ENCODE assay signal across 12 cellular contexts in the genomic region with DNA sequence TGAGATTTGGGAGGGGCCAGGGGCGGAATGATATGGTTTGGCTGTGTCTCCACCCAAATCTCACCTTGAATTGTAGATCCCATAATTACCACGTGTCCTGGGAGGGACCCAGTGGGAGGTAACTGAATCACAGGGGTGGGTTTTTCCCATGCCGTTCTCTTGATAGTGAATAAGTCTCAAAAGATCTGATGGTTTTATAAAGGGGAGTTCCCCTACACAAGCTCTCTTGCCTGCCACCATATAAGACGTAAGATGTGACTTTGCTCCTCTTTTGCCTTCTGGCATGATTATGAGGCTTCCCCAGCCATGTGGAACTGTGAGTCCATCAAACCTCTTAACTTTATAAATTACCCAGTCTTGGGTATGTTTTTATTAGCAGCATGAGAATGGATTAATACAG. TPM values are rescaled to one million over a fixed set of nuclear protein-coding genes. Genes with fewer than 3 reads are reported as not detected.
A peak's percentile ranks its signal among the peaks of the same experiment; 100 is the strongest.
DNase-seq lines count a peak whose midpoint lies in the region; ATAC-seq and TF ChIP-seq lines count a peak whose summit lies in the region.
"Not testable (repeated sequence)": the region's sequence is repeated elsewhere in the genome, so short reads cannot be mapped to it uniquely, and the experiment has no call there.
"Had no signal": no experiment of that assay in that cellular context is flagged by ENCODE, and none has a peak within 500 bp of the region (broad histone marks: within the 10 kb centered on the region; RNA-seq: fewer than 3 reads in every experiment).

No MANE protein-coding gene starts in this region.

- H3K9me2 ChIP-seq in Karpas-422 (replicated peaks; ENCODE audit: insufficient read depth, low read length) = not testable (repeated sequence)

- TF ChIP-seq CTCF in natural killer cell (IDR thresholded peaks at IDR 0.05) = not testable (repeated sequence)

- H3K79me2 ChIP-seq in Karpas-422 (ENCODE audit: low read length) = peaks cover 12% of the 10 kb centered on the region

- H3K36me3 Mint-ChIP-seq in CD8-positive, alpha-beta memory T cell = peaks cover 10 to 29% (median 16%) of the 10 kb centered on the region in 3 donors
- H3K36me3 Mint-ChIP-seq in activated CD8-positive, alpha-beta T cell treated with anti-CD3 and anti-CD28 coated beads, Interleukin-2, amount 10 ng/mL, durations not matched to agents 7 days and 5 days (ENCODE audit: low read depth) = peaks cover 34% of the 10 kb centered on the region
- H3K36me3 Mint-ChIP-seq in activated T-helper 17 cell treated with anti-CD3 and anti-CD28 coated beads, Interleukin-2, amount 50 U/mL, for 72 hours (ENCODE audit: low read depth) = peaks cover 32% of the 10 kb centered on the region
- peaks cover 28% of the 10 kb centered on the region for H3K36me3 Mint-ChIP-seq in activated naive CD8-positive, alpha-beta T cell treated with anti-CD3 and anti-CD28 coated beads, Interleukin-2, amount 50 U/mL, for 24 hours (ENCODE audit: low read depth)
- H3K36me3 Mint-ChIP-seq in natural killer cell = not testable (repeated sequence)
- H3K36me3 Mint-ChIP-seq in stimulated activated naive CD8-positive, alpha-beta T cell treated with anti-CD3 and anti-CD28 coated beads, Interleukin-15, Interleukin-2, amounts not matched to agents 100 ng/mL and 50 ng/mL, for 24 hours (ENCODE audit: low read depth) = peaks cover 13% of the 10 kb centered on the region

- peaks cover 17 to 36% (median 23%) of the 10 kb centered on the region in 3 donors for H3K4me1 Mint-ChIP-seq in CD8-positive, alpha-beta memory T cell
- peaks cover 18% of the 10 kb centered on the region for H3K4me1 Mint-ChIP-seq in activated CD8-positive, alpha-beta T cell treated with anti-CD3 and anti-CD28 coated beads, Interleukin-2, amount 10 ng/mL, durations not matched to agents 7 days and 5 days (ENCODE audit: low read depth)
- peaks cover 25% of the 10 kb centered on the region for H3K4me1 Mint-ChIP-seq in activated T-helper 17 cell treated with anti-CD3 and anti-CD28 coated beads, Interleukin-2, amount 50 U/mL, for 72 hours
- H3K4me1 Mint-ChIP-seq in activated naive CD8-positive, alpha-beta T cell treated with anti-CD3 and anti-CD28 coated beads, Interleukin-2, amount 50 U/mL, for 24 hours = peaks cover 20% of the 10 kb centered on the region
- H3K4me1 Mint-ChIP-seq in natural killer cell = peaks cover 31 to 42% of the 10 kb centered on the region in 2 donors
- peaks cover 18% of the 10 kb centered on the region for H3K4me1 Mint-ChIP-seq in stimulated activated naive CD8-positive, alpha-beta T cell treated with anti-CD3 and anti-CD28 coated beads, Interleukin-15, Interleukin-2, amounts not matched to agents 100 ng/mL and 50 ng/mL, for 24 hours (ENCODE audit: low read depth)

- CTCF ChIA-PET in CD8-positive, alpha-beta memory T cell (lab: Charles Lee) = not testable (repeated sequence)
- CTCF ChIA-PET in activated CD8-positive, alpha-beta T cell treated with anti-CD3 and anti-CD28 coated beads, Interleukin-2, amount 10 ng/mL, durations not matched to agents 7 days and 5 days (lab: Charles Lee) = interaction anchor here (1.6 kb wide), 1 partner anchor 120 kb away, joined by 4 read pairs; no protein-coding TSS in a partner anchor

- H3K27ac Mint-ChIP-seq in CD8-positive, alpha-beta memory T cell = peak overlapping the region in 1 of 8 donors; percentile 80
- H3K27ac Mint-ChIP-seq in activated CD8-positive, alpha-beta T cell treated with anti-CD3 and anti-CD28 coated beads, Interleukin-2, amount 10 ng/mL, durations not matched to agents 7 days and 5 days = peak overlapping the region; percentile 14
- H3K27ac Mint-ChIP-seq in activated T-helper 17 cell treated with anti-CD3 and anti-CD28 coated beads, Interleukin-2, amount 50 U/mL, for 72 hours = peak overlapping the region; percentile 87
- H3K27ac Mint-ChIP-seq in activated naive CD8-positive, alpha-beta T cell treated with anti-CD3 and anti-CD28 coated beads, Interleukin-2, amount 50 U/mL, for 24 hours = not testable (repeated sequence)
- peak overlapping the region in 1 of 2 donors; percentile 71 for H3K27ac Mint-ChIP-seq in natural killer cell
- H3K27ac Mint-ChIP-seq in stimulated activated naive CD8-positive, alpha-beta T cell treated with anti-CD3 and anti-CD28 coated beads, Interleukin-15, Interleukin-2, amounts not matched to agents 100 ng/mL and 50 ng/mL, for 24 hours = peak overlapping the region; percentile 5

- peaks cover 0 to 20% (median 11%) of the 10 kb centered on the region in 5 donors for H3K9me3 Mint-ChIP-seq in CD8-positive, alpha-beta memory T cell
- peaks cover 21% of the 10 kb centered on the region for H3K9me3 Mint-ChIP-seq in activated CD8-positive, alpha-beta T cell treated with anti-CD3 and anti-CD28 coated beads, Interleukin-2, amount 10 ng/mL, durations not matched to agents 7 days and 5 days (ENCODE audit: insufficient read depth)
- peaks cover 10% of the 10 kb centered on the region for H3K9me3 Mint-ChIP-seq in activated T-helper 17 cell treated with anti-CD3 and anti-CD28 coated beads, Interleukin-2, amount 50 U/mL, for 72 hours
- peaks cover 35% of the 10 kb centered on the region for H3K9me3 Mint-ChIP-seq in activated naive CD8-positive, alpha-beta T cell treated with anti-CD3 and anti-CD28 coated beads, Interleukin-2, amount 50 U/mL, for 24 hours
- H3K9me3 Mint-ChIP-seq in natural killer cell = not testable (repeated sequence)
- H3K9me3 Mint-ChIP-seq in stimulated activated naive CD8-positive, alpha-beta T cell treated with anti-CD3 and anti-CD28 coated beads, Interleukin-15, Interleukin-2, amounts not matched to agents 100 ng/mL and 50 ng/mL, for 24 hours = peaks cover 22% of the 10 kb centered on the region

- not testable (repeated sequence) for H3K4me1 ChIP-seq in CD8-positive, alpha-beta memory T cell (ENCODE audit: insufficient read depth, low read length)
- peaks cover 14% of the 10 kb centered on the region for H3K4me1 ChIP-seq in Karpas-422 (ENCODE audit: low read length)

- not testable (repeated sequence) for H3K9ac ChIP-seq in Karpas-422 (ENCODE audit: low read length)

- H3K27me3 Mint-ChIP-seq in CD8-positive, alpha-beta memory T cell = peaks cover 10 to 16% of the 10 kb centered on the region in 2 donors
- not testable (repeated sequence) for H3K27me3 Mint-ChIP-seq in activated CD8-positive, alpha-beta T cell treated with anti-CD3 and anti-CD28 coated beads, Interleukin-2, amount 10 ng/mL, durations not matched to agents 7 days and 5 days (ENCODE audit: low read depth); activated T-helper 17 cell treated with anti-CD3 and anti-CD28 coated beads, Interleukin-2, amount 50 U/mL, for 72 hours
- peaks cover 14% of the 10 kb centered on the region for H3K27me3 Mint-ChIP-seq in activated naive CD8-positive, alpha-beta T cell treated with anti-CD3 and anti-CD28 coated beads, Interleukin-2, amount 50 U/mL, for 24 hours
- peaks cover 7 to 14% of the 10 kb centered on the region in 2 donors for H3K27me3 Mint-ChIP-seq in natural killer cell (ENCODE audit: low read depth in 2 of 2)
- H3K27me3 Mint-ChIP-seq in stimulated activated naive CD8-positive, alpha-beta T cell treated with anti-CD3 and anti-CD28 coated beads, Interleukin-15, Interleukin-2, amounts not matched to agents 100 ng/mL and 50 ng/mL, for 24 hours = peaks cover 18% of the 10 kb centered on the region

- peak overlapping the region in 5 of 7 donors; percentile 42 to 93 (median 74) for H3K4me3 Mint-ChIP-seq in CD8-positive, alpha-beta memory T cell
- not testable (repeated sequence) for H3K4me3 Mint-ChIP-seq in activated CD8-positive, alpha-beta T cell treated with anti-CD3 and anti-CD28 coated beads, Interleukin-2, amount 10 ng/mL, durations not matched to agents 7 days and 5 days; activated naive CD8-positive, alpha-beta T cell treated with anti-CD3 and anti-CD28 coated beads, Interleukin-2, amount 50 U/mL, for 24 hours; stimulated activated naive CD8-positive, alpha-beta T cell treated with anti-CD3 and anti-CD28 coated beads, Interleukin-15, Interleukin-2, amounts not matched to agents 100 ng/mL and 50 ng/mL, for 24 hours
- H3K4me3 Mint-ChIP-seq in activated T-helper 17 cell treated with anti-CD3 and anti-CD28 coated beads, Interleukin-2, amount 50 U/mL, for 72 hours = peak overlapping the region; percentile 75
- H3K4me3 Mint-ChIP-seq in natural killer cell = peak overlapping the region; percentile 21

- H2AFZ ChIP-seq in Karpas-422 (ENCODE audit: low read length) = not testable (repeated sequence)

- not testable (repeated sequence) for H3K4me3 ChIP-seq in CD8-positive, alpha-beta memory T cell (ENCODE audit: low read length)
- H3K4me3 ChIP-seq in Karpas-422 (ENCODE audit: low read length) = peak overlapping the region; percentile 78; the same call in 1 of the 2 replicates

- not testable (repeated sequence) for H3K36me3 ChIP-seq in CD8-positive, alpha-beta memory T cell (ENCODE audit: insufficient read depth, low read length); Karpas-422 (ENCODE audit: insufficient read depth, low read length)

- peak overlapping the region; percentile 85 for H3K4me2 ChIP-seq in Karpas-422 (ENCODE audit: low read depth, low read length, poor library complexity, severe bottlenecking)

- POLR2A ChIA-PET in CD8-positive, alpha-beta memory T cell (lab: Charles Lee); activated CD8-positive, alpha-beta T cell treated with anti-CD3 and anti-CD28 coated beads, Interleukin-2, amount 10 ng/mL, durations not matched to agents 7 days and 5 days (lab: Charles Lee): not testable (repeated sequence)

- intact Hi-C loops in natural killer cell (cut with micrococcal nuclease) = not testable (repeated sequence)

- H3K9me3 ChIP-seq in CD8-positive, alpha-beta memory T cell (ENCODE audit: low read length); Karpas-422 (ENCODE audit: low read length): not testable (repeated sequence)

- H3K27me3 ChIP-seq in CD8-positive, alpha-beta memory T cell (ENCODE audit: insufficient read depth, low read length, poor library complexity, severe bottlenecking); Karpas-422 (ENCODE audit: low read length): not testable (repeated sequence)

- H4K20me1 ChIP-seq in Karpas-422 (ENCODE audit: insufficient read depth, low read depth, low read length) = not testable (repeated sequence)

- not testable (repeated sequence) for ATAC-seq in activated CD8-positive, alpha-beta T cell treated with anti-CD3 and anti-CD28 coated beads, Interleukin-2, amount 10 ng/mL, durations not matched to agents 7 days and 5 days; activated naive CD8-positive, alpha-beta T cell treated with anti-CD3 and anti-CD28 coated beads, Interleukin-2, amount 50 U/mL, for 24 hours; natural killer cell
- ATAC-seq in activated T-helper 17 cell treated with anti-CD3 and anti-CD28 coated beads, Interleukin-2, amount 50 U/mL, for 72 hours (replicated peaks) = peak; percentile 64

- H3K27ac ChIP-seq in CD8-positive, alpha-beta memory T cell (ENCODE audit: low read depth, low read length); Karpas-422 (ENCODE audit: low read length): not testable (repeated sequence)

- DNase-seq in CD8-positive, alpha-beta memory T cell; Karpas-422; activated CD8-positive, alpha-beta T cell treated with anti-CD3 and anti-CD28 coated beads, Interleukin-2, amount 10 ng/mL, durations not matched to agents 7 days and 5 days; natural killer cell: not testable (repeated sequence)
- DNase-seq in activated CD4-positive, alpha-beta T cell treated with anti-CD3 and anti-CD28 coated beads for 48 hours = peak; percentile 26
- DNase-seq in activated naive CD8-positive, alpha-beta T cell treated with anti-CD3 and anti-CD28 coated beads, Interleukin-2, amount 50 U/mL, for 24 hours = peak; percentile 5

RNA-seq across cellular contexts. Expression of a gene that starts 1.5 kb away (rescaled TPM):
- total RNA-seq in CD8-positive, alpha-beta memory T cell = 10 to 100 TPM; 11.9 to 12.4 TPM
- polyA plus RNA-seq in CD8-positive, alpha-beta memory T cell = 1.9 TPM
- total RNA-seq in Karpas-422 (2014; rRNA removed; shearing (Covaris generic); ENCODE audit: low replicate concordance) = 4.4 TPM in 2 replicates
- total RNA-seq in activated CD8-positive, alpha-beta T cell treated with anti-CD3 and anti-CD28 coated beads, Interleukin-2, amount 10 ng/mL, durations not matched to agents 7 days and 5 days = 10 to 100 TPM; 12.0 to 12.4 TPM
- 1 to 10 TPM; 3.7 to 5.1 TPM for total RNA-seq in activated T-helper 17 cell treated with anti-CD3 and anti-CD28 coated beads, Interleukin-2, amount 50 U/mL, for 72 hours
- total RNA-seq in natural killer cell = 1 to 10 TPM; 3.6 to 8.5 (median 6.3) TPM
- total RNA-seq: H1, H9 had no signal

RNA-seq across cellular contexts. Expression of a gene that starts 25.3 kb away (rescaled TPM):
- not detected for total RNA-seq in CD8-positive, alpha-beta memory T cell
- 0.03 TPM for polyA plus RNA-seq in CD8-positive, alpha-beta memory T cell
- total RNA-seq in Karpas-422 (2014; rRNA removed; shearing (Covaris generic); ENCODE audit: low replicate concordance) = not detected in 2 replicates
- total RNA-seq in activated CD8-positive, alpha-beta T cell treated with anti-CD3 and anti-CD28 coated beads, Interleukin-2, amount 10 ng/mL, durations not matched to agents 7 days and 5 days = not detected
- not detected for total RNA-seq in activated T-helper 17 cell treated with anti-CD3 and anti-CD28 coated beads, Interleukin-2, amount 50 U/mL, for 72 hours
- not detected for total RNA-seq in natural killer cell
- total RNA-seq: CD4-positive, alpha-beta memory T cell; H1; H9 had no signal
- polyA plus RNA-seq: CD4-positive, alpha-beta memory T cell; H1; IgD-negative memory B cell had no signal
